In genomic region chr1:22018583-22019559, GRCh38 we compare ENCODE assay signal across 9 cellular contexts. TPM values are rescaled to one million over a fixed set of nuclear protein-coding genes. Genes with fewer than 3 reads are reported as not detected.
A peak's percentile ranks its signal among the peaks of the same experiment; 100 is the strongest.
DNase-seq lines count a peak whose midpoint lies in the region; ATAC-seq and TF ChIP-seq lines count a peak whose summit lies in the region.
"Had no signal": no experiment of that assay in that cellular context is flagged by ENCODE, and none has a peak within 500 bp of the region (broad histone marks: within the 10 kb centered on the region; RNA-seq: fewer than 3 reads in every experiment).

No MANE protein-coding gene starts in this region.

- H3K27me3 Mint-ChIP-seq in T-helper 2 cell treated with Interferon-gamma antibody and Interleukin-4, amounts not matched to agents 5 μg/mL and 100 μg/mL, for 36 hours (ENCODE audit: low read depth): peaks cover 3% of the 10 kb centered on the region

- DNase-seq in GM12865 (ENCODE audit: low read depth): peak; percentile 71
- DNase-seq in T-helper 2 cell treated with Interferon-gamma antibody and Interleukin-4, amounts not matched to agents 5 μg/mL and 100 μg/mL, for 36 hours (ENCODE audit: low spot score): peak; percentile 78
- peak; percentile 32 for DNase-seq in amniotic stem cell (lab: John Stamatoyannopoulos, UW)
- DNase-seq in left lobe of liver (ENCODE audit: low spot score): no peak
- DNase-seq in stimulated activated CD8-positive, alpha-beta memory T cell treated with anti-CD3 and anti-CD28 coated beads, Interleukin-7, amount 100 ng/mL, for 4 hours (ENCODE audit: low read depth in 2 of 2): peak; percentile 46 to 62

- H3K4me3 ChIP-seq in GM12865 (ENCODE audit: low read depth, low read length): no peak overlapping the region
- H3K4me3 ChIP-seq: ascending aorta had no signal

- ATAC-seq in HG03571 (IDR thresholded peaks at IDR 0.05; ENCODE audit: unreplicated experiment) (peak; percentile 65), left lobe of liver (peak; percentile 37), HG03196 (IDR thresholded peaks at IDR 0.05; ENCODE audit: unreplicated experiment) (no peak), HG03342 (IDR thresholded peaks at IDR 0.05; ENCODE audit: unreplicated experiment) (no peak)

- H3K4me3 Mint-ChIP-seq in T-helper 2 cell treated with Interferon-gamma antibody and Interleukin-4, amounts not matched to agents 5 μg/mL and 100 μg/mL, for 36 hours: peak overlapping the region; percentile 75

- TF ChIP-seq CTCF in GM12865 (IDR thresholded peaks at IDR 0.05; ENCODE audit: insufficient read depth, low read depth, low read length, missing control alignments): peak; percentile 17

- H3K9me3 Mint-ChIP-seq in T-helper 2 cell treated with Interferon-gamma antibody and Interleukin-4, amounts not matched to agents 5 μg/mL and 100 μg/mL, for 36 hours: no peaks in the 10 kb centered on the region

- peak overlapping the region; percentile 99 for H3K27ac Mint-ChIP-seq in T-helper 2 cell treated with Interferon-gamma antibody and Interleukin-4, amounts not matched to agents 5 μg/mL and 100 μg/mL, for 36 hours

- no peaks in the 10 kb centered on the region for H3K36me3 Mint-ChIP-seq in T-helper 2 cell treated with Interferon-gamma antibody and Interleukin-4, amounts not matched to agents 5 μg/mL and 100 μg/mL, for 36 hours (ENCODE audit: low read depth)

- peaks cover 21% of the 10 kb centered on the region for H3K4me1 Mint-ChIP-seq in T-helper 2 cell treated with Interferon-gamma antibody and Interleukin-4, amounts not matched to agents 5 μg/mL and 100 μg/mL, for 36 hours (ENCODE audit: low read depth)

RNA-seq across cellular contexts. Expression of gene CELA3A, which starts 17.4 kb away (rescaled TPM):
- 13.4 TPM for total RNA-seq in left lobe of liver
- total RNA-seq: ascending aorta had no signal

RNA-seq across cellular contexts. Expression of gene CDC42, which starts 33.6 kb away (rescaled TPM):
- 69.8 TPM for total RNA-seq in left lobe of liver

RNA-seq across cellular contexts. Expression of gene CELA3B, which starts 42.0 kb away (rescaled TPM):
- total RNA-seq in left lobe of liver: 7.4 TPM
- total RNA-seq: ascending aorta had no signal

Comparison
In these comparisons a context has a peak if more than half of its experiments do, and no peak if none do; other contexts are left out.
1. ATAC-seq: peak in HG03571 (single experiment) and left lobe of liver (single experiment); none in HG03196 (single experiment) and HG03342 (single experiment).